Comparison of ENCODE assay signal across 1 cellular context in the genomic region with DNA sequence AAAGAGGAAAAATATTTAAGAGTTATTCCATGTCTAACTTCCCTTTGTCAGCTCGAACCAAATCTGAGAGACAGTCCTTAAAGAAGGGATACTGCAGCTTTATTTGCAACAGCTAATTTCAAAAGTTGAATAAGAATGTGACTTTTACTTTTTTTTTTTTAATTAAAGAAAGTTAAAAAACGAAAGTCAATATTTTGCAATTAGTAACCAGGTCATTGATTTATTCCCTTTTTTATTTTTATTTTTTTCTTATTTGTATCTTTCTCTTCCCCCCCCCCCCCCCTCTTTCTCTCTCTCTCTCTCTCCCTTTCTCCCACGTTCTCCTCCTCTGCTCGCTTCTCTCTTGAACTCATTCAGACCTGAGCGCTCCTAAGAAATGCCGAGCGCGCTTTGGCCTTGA.
TF ChIP-seq lines count a peak whose summit lies in the region.

No MANE protein-coding gene starts in this region.

TF ChIP-seq in WTC11, 78 proteins besides CTCF, POLR2A, EP300 and RAD21 (continued from another document):
- TF ChIP-seq, protein P1, sequence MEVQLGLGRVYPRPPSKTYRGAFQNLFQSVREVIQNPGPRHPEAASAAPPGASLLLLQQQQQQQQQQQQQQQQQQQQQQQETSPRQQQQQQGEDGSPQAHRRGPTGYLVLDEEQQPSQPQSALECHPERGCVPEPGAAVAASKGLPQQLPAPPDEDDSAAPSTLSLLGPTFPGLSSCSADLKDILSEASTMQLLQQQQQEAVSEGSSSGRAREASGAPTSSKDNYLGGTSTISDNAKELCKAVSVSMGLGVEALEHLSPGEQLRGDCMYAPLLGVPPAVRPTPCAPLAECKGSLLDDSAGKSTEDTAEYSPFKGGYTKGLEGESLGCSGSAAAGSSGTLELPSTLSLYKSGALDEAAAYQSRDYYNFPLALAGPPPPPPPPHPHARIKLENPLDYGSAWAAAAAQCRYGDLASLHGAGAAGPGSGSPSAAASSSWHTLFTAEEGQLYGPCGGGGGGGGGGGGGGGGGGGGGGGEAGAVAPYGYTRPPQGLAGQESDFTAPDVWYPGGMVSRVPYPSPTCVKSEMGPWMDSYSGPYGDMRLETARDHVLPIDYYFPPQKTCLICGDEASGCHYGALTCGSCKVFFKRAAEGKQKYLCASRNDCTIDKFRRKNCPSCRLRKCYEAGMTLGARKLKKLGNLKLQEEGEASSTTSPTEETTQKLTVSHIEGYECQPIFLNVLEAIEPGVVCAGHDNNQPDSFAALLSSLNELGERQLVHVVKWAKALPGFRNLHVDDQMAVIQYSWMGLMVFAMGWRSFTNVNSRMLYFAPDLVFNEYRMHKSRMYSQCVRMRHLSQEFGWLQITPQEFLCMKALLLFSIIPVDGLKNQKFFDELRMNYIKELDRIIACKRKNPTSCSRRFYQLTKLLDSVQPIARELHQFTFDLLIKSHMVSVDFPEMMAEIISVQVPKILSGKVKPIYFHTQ (CRISPR knock-in tag; IDR thresholded peaks at IDR 0.05): no peak
- TF ChIP-seq, protein P2, sequence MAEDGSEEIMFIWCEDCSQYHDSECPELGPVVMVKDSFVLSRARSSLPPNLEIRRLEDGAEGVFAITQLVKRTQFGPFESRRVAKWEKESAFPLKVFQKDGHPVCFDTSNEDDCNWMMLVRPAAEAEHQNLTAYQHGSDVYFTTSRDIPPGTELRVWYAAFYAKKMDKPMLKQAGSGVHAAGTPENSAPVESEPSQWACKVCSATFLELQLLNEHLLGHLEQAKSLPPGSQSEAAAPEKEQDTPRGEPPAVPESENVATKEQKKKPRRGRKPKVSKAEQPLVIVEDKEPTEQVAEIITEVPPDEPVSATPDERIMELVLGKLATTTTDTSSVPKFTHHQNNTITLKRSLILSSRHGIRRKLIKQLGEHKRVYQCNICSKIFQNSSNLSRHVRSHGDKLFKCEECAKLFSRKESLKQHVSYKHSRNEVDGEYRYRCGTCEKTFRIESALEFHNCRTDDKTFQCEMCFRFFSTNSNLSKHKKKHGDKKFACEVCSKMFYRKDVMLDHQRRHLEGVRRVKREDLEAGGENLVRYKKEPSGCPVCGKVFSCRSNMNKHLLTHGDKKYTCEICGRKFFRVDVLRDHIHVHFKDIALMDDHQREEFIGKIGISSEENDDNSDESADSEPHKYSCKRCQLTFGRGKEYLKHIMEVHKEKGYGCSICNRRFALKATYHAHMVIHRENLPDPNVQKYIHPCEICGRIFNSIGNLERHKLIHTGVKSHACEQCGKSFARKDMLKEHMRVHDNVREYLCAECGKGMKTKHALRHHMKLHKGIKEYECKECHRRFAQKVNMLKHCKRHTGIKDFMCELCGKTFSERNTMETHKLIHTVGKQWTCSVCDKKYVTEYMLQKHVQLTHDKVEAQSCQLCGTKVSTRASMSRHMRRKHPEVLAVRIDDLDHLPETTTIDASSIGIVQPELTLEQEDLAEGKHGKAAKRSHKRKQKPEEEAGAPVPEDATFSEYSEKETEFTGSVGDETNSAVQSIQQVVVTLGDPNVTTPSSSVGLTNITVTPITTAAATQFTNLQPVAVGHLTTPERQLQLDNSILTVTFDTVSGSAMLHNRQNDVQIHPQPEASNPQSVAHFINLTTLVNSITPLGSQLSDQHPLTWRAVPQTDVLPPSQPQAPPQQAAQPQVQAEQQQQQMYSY (CRISPR knock-in tag; IDR thresholded peaks at IDR 0.05): no peak
- TF ChIP-seq, protein P3, sequence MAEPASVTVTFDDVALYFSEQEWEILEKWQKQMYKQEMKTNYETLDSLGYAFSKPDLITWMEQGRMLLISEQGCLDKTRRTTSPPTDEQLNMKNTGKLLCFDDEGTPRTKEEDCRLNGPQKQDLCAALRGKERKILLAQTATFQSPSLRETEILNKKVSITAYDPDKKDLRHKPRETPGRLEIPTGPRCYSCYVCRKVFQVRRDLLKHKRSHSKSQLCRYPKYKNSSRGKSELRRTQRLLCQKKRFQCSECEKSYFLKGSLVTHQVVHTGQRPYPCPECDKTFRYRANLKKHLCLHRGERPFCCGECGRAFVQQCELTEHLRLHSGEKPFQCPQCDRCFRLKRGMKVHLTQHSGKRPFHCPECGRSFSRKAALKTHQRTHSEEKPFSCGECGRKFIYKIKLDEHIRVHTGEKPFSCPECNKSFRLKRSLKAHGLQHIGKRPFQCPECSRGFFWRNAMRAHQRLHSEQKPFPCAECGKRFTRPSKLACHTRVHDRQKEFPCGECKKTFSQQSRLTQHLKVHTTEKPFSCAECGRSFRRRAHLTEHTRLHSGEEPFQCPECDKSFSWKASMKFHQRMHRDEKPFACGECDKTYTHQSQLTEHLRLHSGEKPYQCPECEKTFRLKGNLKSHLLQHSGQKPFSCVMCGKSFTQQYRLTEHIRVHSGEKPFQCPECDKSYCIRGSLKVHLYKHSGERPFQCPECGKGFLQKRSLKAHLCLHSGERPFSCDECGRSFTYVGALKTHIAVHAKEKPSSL (CRISPR knock-in tag; conservative IDR thresholded peaks at IDR 0.05): no peak
- no peak for TF ChIP-seq E2F1 (CRISPR knock-in tag; IDR thresholded peaks at IDR 0.05)
- TF ChIP-seq, protein P4, sequence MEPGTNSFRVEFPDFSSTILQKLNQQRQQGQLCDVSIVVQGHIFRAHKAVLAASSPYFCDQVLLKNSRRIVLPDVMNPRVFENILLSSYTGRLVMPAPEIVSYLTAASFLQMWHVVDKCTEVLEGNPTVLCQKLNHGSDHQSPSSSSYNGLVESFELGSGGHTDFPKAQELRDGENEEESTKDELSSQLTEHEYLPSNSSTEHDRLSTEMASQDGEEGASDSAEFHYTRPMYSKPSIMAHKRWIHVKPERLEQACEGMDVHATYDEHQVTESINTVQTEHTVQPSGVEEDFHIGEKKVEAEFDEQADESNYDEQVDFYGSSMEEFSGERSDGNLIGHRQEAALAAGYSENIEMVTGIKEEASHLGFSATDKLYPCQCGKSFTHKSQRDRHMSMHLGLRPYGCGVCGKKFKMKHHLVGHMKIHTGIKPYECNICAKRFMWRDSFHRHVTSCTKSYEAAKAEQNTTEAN (CRISPR knock-in tag; IDR thresholded peaks at IDR 0.05): no peak
